6 cellular contexts compared by ENCODE assay signal in genomic region chr17:79258843-79259242, GRCh38.
"Had no signal": no experiment of that assay in that cellular context is flagged by ENCODE, and none has a peak within 500 bp of the region (broad histone marks: within the 10 kb centered on the region; RNA-seq: fewer than 3 reads in every experiment).

No MANE protein-coding gene starts in this region.

- H3K4me3 ChIP-seq: K562 had no signal

- DNase-seq: IMR-90, KBM-7 had no signal

- H3K9me3 Mint-ChIP-seq: IgD-negative memory B cell had no signal

- H3K27ac Mint-ChIP-seq: IgD-negative memory B cell had no signal

- H3K36me3 Mint-ChIP-seq: IgD-negative memory B cell had no signal

- H3K27ac ChIP-seq: HL-60 had no signal

- H3K4me3 Mint-ChIP-seq: IgD-negative memory B cell had no signal

- H3K4me1 Mint-ChIP-seq: IgD-negative memory B cell had no signal

- ATAC-seq: HepG2, K562 had no signal
